In genomic region chr12:3576891-3577290, GRCh38 we compare ENCODE assay signal across 29 cellular contexts.
"Had no signal": no experiment of that assay in that cellular context is flagged by ENCODE, and none has a peak within 500 bp of the region (broad histone marks: within the 10 kb centered on the region; RNA-seq: fewer than 3 reads in every experiment).

No MANE protein-coding gene starts in this region.

- ATAC-seq: naive thymus-derived CD8-positive, alpha-beta T cell; psoas muscle; stimulated activated memory B cell treated with anti-CD40 and anti-IgM and Interleukin-4, amounts not matched to agents 10 μg/mL and 1 μg/mL and 100 μg/mL, for 72 hours had no signal

- H3K4me1 ChIP-seq: psoas muscle, right lobe of liver, sigmoid colon, suprapubic skin, testis, tibial artery, transverse colon, uterus had no signal

- H3K9ac ChIP-seq: parathyroid adenoma had no signal

- DNase-seq: naive B cell; nephron progenitor cell; occipital lobe; ovary; psoas muscle; right cardiac atrium; sigmoid colon; small intestine; stimulated activated CD4-positive, alpha-beta T cell treated with anti-CD3 and anti-CD28 coated beads, Interleukin-12 subunit alpha, Interleukin-12 subunit beta, amount 100 ng/mL, for 4 hours; stimulated activated CD4-positive, alpha-beta T cell treated with anti-CD3 and anti-CD28 coated beads, Interleukin-1b, Interleukin-23, amount 100 ng/mL, for 48 hours; stimulated activated CD4-positive, alpha-beta T cell treated with anti-CD3 and anti-CD28 coated beads, Interleukin-4, amount 100 ng/mL, for 1 hour; stimulated activated CD4-positive, alpha-beta T cell treated with anti-CD3 and anti-CD28 coated beads, Interleukin-4, amount 100 ng/mL, for 4 hours; stimulated activated CD8-positive, alpha-beta memory T cell treated with anti-CD3 and anti-CD28 coated beads, Interleukin-4, amount 100 ng/mL, for 48 hours; stimulated activated naive CD4-positive, alpha-beta T cell; substantia nigra; testis; tibial artery; transverse colon; uterus had no signal

- H3K79me2 ChIP-seq: parathyroid adenoma had no signal

- H3K4me3 ChIP-seq: ovary, psoas muscle, right lobe of liver, sigmoid colon, suprapubic skin, testis, tibial artery, transverse colon, uterus had no signal

- H3K9me3 Mint-ChIP-seq: naive thymus-derived CD8-positive, alpha-beta T cell; natural killer cell treated with Interleukin-12 subunit alpha and Interleukin-12 subunit beta and Interleukin-15 and Interleukin-18, amount 100 ng/mL, for 72 hours; nephron progenitor cell; stimulated activated memory B cell treated with anti-CD40 and anti-IgM and Interleukin-4, amounts not matched to agents 10 μg/mL and 1 μg/mL and 100 μg/mL, for 72 hours; stimulated activated naive CD8-positive, alpha-beta T cell treated with anti-CD3 and anti-CD28 coated beads, Interleukin-15, Interleukin-2, amounts not matched to agents 100 ng/mL and 50 ng/mL, for 24 hours; type B pancreatic cell had no signal

- FAIRE-seq: small intestine had no signal

- H3K4me1 Mint-ChIP-seq: naive B cell; naive thymus-derived CD8-positive, alpha-beta T cell; stimulated activated memory B cell treated with anti-CD40 and anti-IgM and Interleukin-4, amounts not matched to agents 10 μg/mL and 1 μg/mL and 100 μg/mL, for 72 hours had no signal

- H3K27ac Mint-ChIP-seq: naive B cell; naive thymus-derived CD8-positive, alpha-beta T cell; natural killer cell treated with Interleukin-12 subunit alpha and Interleukin-12 subunit beta and Interleukin-15 and Interleukin-18, amount 100 ng/mL, for 72 hours; nephron progenitor cell; progenitor cell of endocrine pancreas; stimulated activated memory B cell treated with anti-CD40 and anti-IgM and Interleukin-4, amounts not matched to agents 10 μg/mL and 1 μg/mL and 100 μg/mL, for 72 hours; stimulated activated naive CD8-positive, alpha-beta T cell treated with anti-CD3 and anti-CD28 coated beads, Interleukin-15, Interleukin-2, amounts not matched to agents 100 ng/mL and 50 ng/mL, for 24 hours; type B pancreatic cell had no signal

- H3K9me3 ChIP-seq: ovary, psoas muscle, right lobe of liver, sigmoid colon, suprapubic skin, testis, tibial artery, transverse colon, uterus had no signal

- H3K36me3 Mint-ChIP-seq: naive B cell; naive thymus-derived CD8-positive, alpha-beta T cell; natural killer cell treated with Interleukin-12 subunit alpha and Interleukin-12 subunit beta and Interleukin-15 and Interleukin-18, amount 100 ng/mL, for 72 hours; stimulated activated memory B cell treated with anti-CD40 and anti-IgM and Interleukin-4, amounts not matched to agents 10 μg/mL and 1 μg/mL and 100 μg/mL, for 72 hours; type B pancreatic cell had no signal

- H3K36me3 ChIP-seq: ovary, right lobe of liver, sigmoid colon, suprapubic skin, tibial artery, transverse colon, uterus had no signal

- H3K27ac ChIP-seq: ovary, parathyroid adenoma, psoas muscle, right lobe of liver, sigmoid colon, suprapubic skin, testis, tibial artery, transverse colon, uterus had no signal

- H3K4me3 Mint-ChIP-seq: naive thymus-derived CD8-positive, alpha-beta T cell; natural killer cell treated with Interleukin-12 subunit alpha and Interleukin-12 subunit beta and Interleukin-15 and Interleukin-18, amount 100 ng/mL, for 72 hours; nephron progenitor cell; neural crest cell; stimulated activated memory B cell treated with anti-CD40 and anti-IgM and Interleukin-4, amounts not matched to agents 10 μg/mL and 1 μg/mL and 100 μg/mL, for 72 hours; stimulated activated naive CD8-positive, alpha-beta T cell treated with anti-CD3 and anti-CD28 coated beads, Interleukin-15, Interleukin-2, amounts not matched to agents 100 ng/mL and 50 ng/mL, for 24 hours; type B pancreatic cell had no signal

- H3K27me3 ChIP-seq: ovary, right lobe of liver, sigmoid colon, testis, transverse colon, uterus had no signal

- H2AFZ ChIP-seq: parathyroid adenoma had no signal
